In genomic region chr3:141292346-141293058, GRCh38 we compare ENCODE assay signal across 20 cellular contexts.
DNase-seq lines count a peak whose midpoint lies in the region; ATAC-seq and TF ChIP-seq lines count a peak whose summit lies in the region.
"Had no signal": no experiment of that assay in that cellular context is flagged by ENCODE, and none has a peak within 500 bp of the region (broad histone marks: within the 10 kb centered on the region; RNA-seq: fewer than 3 reads in every experiment).

No MANE protein-coding gene starts in this region.

- H3K27me3 ChIP-seq in heart right ventricle, result no peaks in the 10 kb centered on the region
- no peaks in the 10 kb centered on the region for H3K27me3 ChIP-seq in SK-N-SH (ENCODE audit: insufficient read depth)
- H3K27me3 ChIP-seq: BLaER1, gastrocnemius medialis had no signal

- H3K4me3 Mint-ChIP-seq in naive thymus-derived CD8-positive, alpha-beta T cell, result peak overlapping the region in 2 of 10 donors; percentile 15 to 38
- H3K4me3 Mint-ChIP-seq: activated CD4-positive, alpha-beta T cell treated with anti-CD3 and anti-CD28 coated beads, Interleukin-2, amount 10 ng/mL, durations not matched to agents 24 days and 14 days had no signal

- CTCF ChIA-PET in SK-N-SH (lab: Yijun Ruan, JAX), result interaction anchor here (0.6 to 1.8 kb wide), 3 partner anchors 11 to 706 kb away, joined by 3 to 7 read pairs (median 6); partner anchors contain the start of gene PXYLP1

- TF ChIP-seq CTCF in heart right ventricle (IDR thresholded peaks at IDR 0.05) (no peak), SK-N-SH (IDR thresholded peaks at IDR 0.05) (no peak)

- peak; percentile 42 for ATAC-seq in Right ventricle myocardium inferior
- peak; percentile 28 to 70 (median 37) for ATAC-seq in heart right ventricle
- ATAC-seq in naive thymus-derived CD8-positive, alpha-beta T cell, result no peak

- H3K27me3 Mint-ChIP-seq in naive thymus-derived CD8-positive, alpha-beta T cell, result no peaks in the 10 kb centered on the region
- H3K27me3 Mint-ChIP-seq: activated CD4-positive, alpha-beta T cell treated with anti-CD3 and anti-CD28 coated beads, Interleukin-2, amount 10 ng/mL, durations not matched to agents 24 days and 14 days had no signal

- peaks cover 3% of the 10 kb centered on the region for H3F3A ChIP-seq in SK-N-SH (replicated peaks; ENCODE audit: insufficient read depth)

- no peak for DNase-seq in Right ventricle myocardium inferior (ENCODE audit: missing footprints)
- no peak for DNase-seq in cardiac septum (ENCODE audit: low spot score)
- DNase-seq in heart right ventricle, result no peak
- DNase-seq in naive thymus-derived CD8-positive, alpha-beta T cell, result no peak
- no peak for DNase-seq in SK-N-SH
- no peak for DNase-seq in caudate nucleus (lab: John Stamatoyannopoulos, UW)
- DNase-seq in Kasumi-1 (lab: John Stamatoyannopoulos, UW), result no peak
- DNase-seq in DMS153 (lab: John Stamatoyannopoulos, UW), result no peak
- DNase-seq: activated CD4-positive, alpha-beta T cell treated with anti-CD3 and anti-CD28 coated beads, Interleukin-2, amount 10 ng/mL, durations not matched to agents 24 days and 14 days; activated CD8-positive, alpha-beta memory T cell treated with anti-CD3 and anti-CD28 coated beads, Interleukin-2, amount 50 U/mL, for 4 hours; amniotic stem cell; effector CD4-positive, alpha-beta T cell; gastrocnemius medialis; GDM1; KBM-7; kidney; midbrain; NCI-H146; SW 1271 had no signal

- H3K79me2 ChIP-seq in SK-N-SH (ENCODE audit: insufficient read depth), result no peaks in the 10 kb centered on the region

- peak overlapping the region in 8 of 10 donors; percentile 33 to 98 (median 87) for H3K27ac Mint-ChIP-seq in naive thymus-derived CD8-positive, alpha-beta T cell
- H3K27ac Mint-ChIP-seq: activated CD4-positive, alpha-beta T cell treated with anti-CD3 and anti-CD28 coated beads, Interleukin-2, amount 10 ng/mL, durations not matched to agents 24 days and 14 days had no signal

- peaks cover 0 to 3% (median 0%) of the 10 kb centered on the region in 9 donors for H3K9me3 Mint-ChIP-seq in naive thymus-derived CD8-positive, alpha-beta T cell
- H3K9me3 Mint-ChIP-seq: activated CD4-positive, alpha-beta T cell treated with anti-CD3 and anti-CD28 coated beads, Interleukin-2, amount 10 ng/mL, durations not matched to agents 24 days and 14 days had no signal

- H4K20me1 ChIP-seq in SK-N-SH (ENCODE audit: insufficient read depth), result no peaks in the 10 kb centered on the region
- H4K20me1 ChIP-seq: BLaER1 had no signal

- H3K9me3 ChIP-seq in heart right ventricle (no peaks in the 10 kb centered on the region), SK-N-SH (no peaks in the 10 kb centered on the region)
- H3K9me3 ChIP-seq: BLaER1, gastrocnemius medialis had no signal

- peaks cover 0 to 30% (median 11%) of the 10 kb centered on the region in 9 donors for H3K36me3 ChIP-seq in heart right ventricle
- H3K36me3 ChIP-seq in SK-N-SH (replicated peaks in 1 of 2; ENCODE audit: control insufficient read depth in 1 of 2, insufficient read depth in 2 of 2, low read length in 1 of 2), result peaks cover 0 to 4% of the 10 kb centered on the region in 2 experiments
- H3K36me3 ChIP-seq: gastrocnemius medialis had no signal

- TF ChIP-seq EP300 in SK-N-SH (IDR thresholded peaks at IDR 0.05; ENCODE audit: borderline replicate concordance in 1 of 2, low read depth in 1 of 2, low read length in 1 of 2), result no peak

- peaks cover 9 to 49% (median 29%) of the 10 kb centered on the region in 3 donors for H3K36me3 Mint-ChIP-seq in naive thymus-derived CD8-positive, alpha-beta T cell

- H3K27ac ChIP-seq in heart right ventricle (peak overlapping the region in 7 of 10 donors; percentile 5 to 77 (median 57)), SK-N-SH (ENCODE audit: low read depth in 2 of 2, low read length in 1 of 2) (no peak overlapping the region), caudate nucleus (ENCODE audit: low read depth, low read length) (no peak overlapping the region)
- H3K27ac ChIP-seq: BLaER1 had no signal

- H3K9me2 ChIP-seq in SK-N-SH, result no peaks in the 10 kb centered on the region

- intact Hi-C loops in Right ventricle myocardium inferior (cut with DNase I), result no loop called here
- intact Hi-C loops in cardiac septum (cut with DNase I), result no loop called here
- intact Hi-C loops in heart right ventricle (cut with DNase I), result no loop called here

- TF ChIP-seq RAD21 in SK-N-SH (IDR thresholded peaks at IDR 0.05; ENCODE audit: low read length), result no peak

- H3K4me1 ChIP-seq in heart right ventricle, result peaks cover 3 to 43% (median 27%) of the 10 kb centered on the region in 9 donors
- peaks cover 0 to 14% of the 10 kb centered on the region in 2 experiments; a peak in 1 of 4 replicates for H3K4me1 ChIP-seq in SK-N-SH (ENCODE audit: control insufficient read depth in 1 of 2, insufficient read depth in 2 of 2, low read depth in 1 of 2, low read length in 1 of 2)

- H2AFZ ChIP-seq in SK-N-SH (ENCODE audit: low read depth), result no peak overlapping the region

- 64 to 71% methylated on average over 19 of the region's 19 CpGs for WGBS in heart right ventricle, 2 donors
- WGBS in SK-N-SH (ENCODE audit: low lambda C conversion rate), result 95% methylated on average over 15 of the region's 19 CpGs

- H3K4me1 Mint-ChIP-seq in naive thymus-derived CD8-positive, alpha-beta T cell, result peaks cover 9 to 29% (median 23%) of the 10 kb centered on the region in 4 donors

- H3K4me2 ChIP-seq in SK-N-SH, result no peak overlapping the region
- H3K4me2 ChIP-seq: BLaER1 had no signal

- H3K4me3 ChIP-seq in heart right ventricle (no peak overlapping the region), SK-N-SH (ENCODE audit: low read depth in 2 of 2, low read length in 1 of 2) (no peak overlapping the region)
- H3K4me3 ChIP-seq: BLaER1, gastrocnemius medialis had no signal

- no peak overlapping the region for H3K9ac ChIP-seq in SK-N-SH
- H3K9ac ChIP-seq: BLaER1 had no signal

- POLR2A ChIA-PET in naive thymus-derived CD8-positive, alpha-beta T cell (lab: Charles Lee), result interaction anchor here (0.9 to 3.2 kb wide), 5 partner anchors 15 to 61 kb away, joined by 3 to 8 read pairs (median 3); partner anchors contain the start of gene PXYLP1
- POLR2A ChIA-PET in SK-N-SH (lab: Yijun Ruan, JAX), result no interaction called here

TF ChIP-seq in SK-N-SH, 30 proteins besides CTCF, POLR2A, EP300 and RAD21:
- no peak for TF ChIP-seq GATA2 (CRISPR knock-in tag; IDR thresholded peaks at IDR 0.05)
- TF ChIP-seq TCF12 (IDR thresholded peaks at IDR 0.05), result no peak
- TF ChIP-seq YY1 (IDR thresholded peaks at IDR 0.05; ENCODE audit: low read depth), result no peak
- no peak for TF ChIP-seq EZH2phosphoT487 (IDR thresholded peaks at IDR 0.05; ENCODE audit: borderline replicate concordance, low read depth)
- no peak for TF ChIP-seq FOXM1 (IDR thresholded peaks at IDR 0.05; ENCODE audit: low read depth)
- no peak for TF ChIP-seq POLR2AphosphoS5 (IDR thresholded peaks at IDR 0.05; ENCODE audit: low read depth, low read length)
- TF ChIP-seq SIN3A (IDR thresholded peaks at IDR 0.05; ENCODE audit: borderline replicate concordance, low read depth, low read length), result no peak
- TF ChIP-seq TEAD4 (IDR thresholded peaks at IDR 0.05; ENCODE audit: borderline replicate concordance, insufficient read depth), result no peak
- no peak for TF ChIP-seq REST (IDR thresholded peaks at IDR 0.05; ENCODE audit: low read depth, low read length)
- TF ChIP-seq JUND (IDR thresholded peaks at IDR 0.05), result no peak
- TF ChIP-seq, protein P1, sequence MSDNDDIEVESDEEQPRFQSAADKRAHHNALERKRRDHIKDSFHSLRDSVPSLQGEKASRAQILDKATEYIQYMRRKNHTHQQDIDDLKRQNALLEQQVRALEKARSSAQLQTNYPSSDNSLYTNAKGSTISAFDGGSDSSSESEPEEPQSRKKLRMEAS (IDR thresholded peaks at IDR 0.05; ENCODE audit: low read depth), result no peak
- no peak for TF ChIP-seq FOXJ3 (CRISPR knock-in tag; IDR thresholded peaks at IDR 0.05)
- no peak for TF ChIP-seq RFX5 (IDR thresholded peaks at IDR 0.05; ENCODE audit: low read length)

Comparison
In these comparisons a context has a peak if more than half of its experiments do, and no peak if none do; other contexts are left out.
1. ATAC-seq: peak in Right ventricle myocardium inferior (single experiment) and heart right ventricle (8 of 8); none in naive thymus-derived CD8-positive, alpha-beta T cell (0 of 2).
2. H3K27ac ChIP-seq: peak in heart right ventricle (7 of 10); none in SK-N-SH (0 of 2) and caudate nucleus (single experiment).